14 cellular contexts compared by ENCODE assay signal in the genomic region with DNA sequence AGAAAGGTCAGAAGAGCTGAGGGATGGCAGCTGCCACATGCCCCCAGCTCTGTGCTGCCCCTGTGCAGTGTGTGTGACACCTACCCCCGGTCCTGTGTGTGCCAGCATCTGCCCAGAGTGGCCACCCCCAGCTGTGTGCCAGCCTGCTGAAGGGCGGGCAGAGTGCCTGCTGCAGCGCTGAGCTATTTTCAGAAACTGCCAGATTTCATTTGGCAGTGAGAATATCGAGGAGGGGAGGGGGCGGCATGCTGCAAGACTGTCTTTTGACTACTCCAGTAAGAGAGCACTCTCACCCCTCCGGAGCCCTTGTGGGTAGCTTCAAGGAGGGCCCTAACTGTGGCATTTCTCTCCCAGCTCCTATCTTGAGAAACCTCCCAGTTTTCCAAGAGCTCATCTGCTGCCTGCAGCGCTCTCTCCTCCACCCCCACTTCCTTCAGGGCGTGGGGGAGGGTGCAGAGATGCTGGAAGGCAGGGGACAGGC. TPM values are rescaled to one million over a fixed set of nuclear protein-coding genes. Genes with fewer than 3 reads are reported as not detected.
DNase-seq lines count a peak whose midpoint lies in the region; ATAC-seq and TF ChIP-seq lines count a peak whose summit lies in the region.
"Had no signal": no experiment of that assay in that cellular context is flagged by ENCODE, and none has a peak within 500 bp of the region (broad histone marks: within the 10 kb centered on the region; RNA-seq: fewer than 3 reads in every experiment).

No MANE protein-coding gene starts in this region.

- H3K27ac Mint-ChIP-seq in activated naive CD4-positive, alpha-beta T cell treated with anti-CD3 and anti-CD28 coated beads for 36 hours, result peak overlapping the region; percentile 32
- H3K27ac Mint-ChIP-seq in glutamatergic neuron (ENCODE audit: unreplicated experiment), result peak overlapping the region; percentile 95
- H3K27ac Mint-ChIP-seq: GM23338 had no signal

- intact Hi-C loops in activated naive CD4-positive, alpha-beta T cell treated with anti-CD3 and anti-CD28 coated beads for 36 hours (cut with micrococcal nuclease), result no loop called here

- H3K4me3 Mint-ChIP-seq in activated naive CD4-positive, alpha-beta T cell treated with anti-CD3 and anti-CD28 coated beads for 36 hours, result no peak overlapping the region
- H3K4me3 Mint-ChIP-seq in glutamatergic neuron (ENCODE audit: unreplicated experiment), result peak overlapping the region; percentile 25
- H3K4me3 Mint-ChIP-seq: GM23338 had no signal

- ATAC-seq in HG02763 (IDR thresholded peaks at IDR 0.05; ENCODE audit: unreplicated experiment) (no peak), HG02798 (IDR thresholded peaks at IDR 0.05; ENCODE audit: poor library complexity, unreplicated experiment) (no peak)
- ATAC-seq in activated CD4-positive, CD25-positive, alpha-beta regulatory T cell treated with anti-CD3 and anti-CD28 coated beads, Interleukin-2, amount 50 U/mL, for 24 hours, result no peak
- ATAC-seq: GM23338 had no signal

- H3K27me3 Mint-ChIP-seq in activated naive CD4-positive, alpha-beta T cell treated with anti-CD3 and anti-CD28 coated beads for 36 hours (ENCODE audit: low read depth), result no peaks in the 10 kb centered on the region
- H3K27me3 Mint-ChIP-seq in glutamatergic neuron (ENCODE audit: unreplicated experiment), result peaks cover 5% of the 10 kb centered on the region

- no peak for TF ChIP-seq CTCF in glutamatergic neuron (IDR thresholded peaks at IDR 0.05; ENCODE audit: partially characterized antibody, unreplicated experiment)

- H3K36me3 Mint-ChIP-seq in activated naive CD4-positive, alpha-beta T cell treated with anti-CD3 and anti-CD28 coated beads for 36 hours (ENCODE audit: low read depth), result peaks cover 8% of the 10 kb centered on the region
- no peaks in the 10 kb centered on the region for H3K36me3 Mint-ChIP-seq in glutamatergic neuron (ENCODE audit: unreplicated experiment)

- H3K9me3 Mint-ChIP-seq in activated naive CD4-positive, alpha-beta T cell treated with anti-CD3 and anti-CD28 coated beads for 36 hours, result no peaks in the 10 kb centered on the region
- peaks cover 2% of the 10 kb centered on the region for H3K9me3 Mint-ChIP-seq in glutamatergic neuron (ENCODE audit: unreplicated experiment)
- H3K9me3 Mint-ChIP-seq: GM23338 had no signal

- H3K4me1 Mint-ChIP-seq in activated naive CD4-positive, alpha-beta T cell treated with anti-CD3 and anti-CD28 coated beads for 36 hours (ENCODE audit: low read depth), result peaks cover 11% of the 10 kb centered on the region
- peaks cover 27% of the 10 kb centered on the region for H3K4me1 Mint-ChIP-seq in glutamatergic neuron (ENCODE audit: low read depth, unreplicated experiment)

- DNase-seq in activated naive CD4-positive, alpha-beta T cell treated with anti-CD3 and anti-CD28 coated beads for 36 hours, result no peak
- no peak for DNase-seq in activated naive CD4-positive, alpha-beta T cell treated with anti-CD3 and anti-CD28 coated beads, Interleukin-2, amount 50 U/mL, for 16 hours
- DNase-seq in glutamatergic neuron (no peak), myocyte (ENCODE audit: low read depth) (peak; percentile 45), superior temporal gyrus (ENCODE audit: extremely low spot score) (peak; percentile 65)
- DNase-seq: activated CD4-positive, CD25-positive, alpha-beta regulatory T cell treated with anti-CD3 and anti-CD28 coated beads, Interleukin-2, amount 50 U/mL, for 72 hours; kidney; stimulated activated CD4-positive, alpha-beta T cell treated with anti-CD3 and anti-CD28 coated beads, Interleukin-1b, Interleukin-23, amount 100 ng/mL, for 48 hours; T-helper 1 cell; upper lobe of left lung had no signal

- CTCF ChIA-PET in activated naive CD4-positive, alpha-beta T cell treated with anti-CD3 and anti-CD28 coated beads for 36 hours (lab: Charles Lee), result interaction anchor here (0.6 to 10.6 kb wide), 5 partner anchors 16 to 100 kb away, joined by 3 to 148 read pairs (median 3); partner anchors contain the start of gene MAPKAPK3

RNA-seq across cellular contexts. Expression of gene DOCK3, which starts 25.2 kb away (rescaled TPM):
- 1 to 10 TPM; 1.6 to 1.7 TPM for total RNA-seq in activated naive CD4-positive, alpha-beta T cell treated with anti-CD3 and anti-CD28 coated beads for 36 hours
- total RNA-seq in glutamatergic neuron (ENCODE audit: unreplicated experiment) (13.4 TPM), myocyte (1.3 and 1.4 TPM in 2 replicates)
- 2.5 TPM for polyA plus RNA-seq in myocyte (2012)

RNA-seq across cellular contexts. Expression of gene MAPKAPK3, which starts 32.5 kb away (rescaled TPM):
- 100 to 1,000 TPM; 105 to 106 TPM for total RNA-seq in activated naive CD4-positive, alpha-beta T cell treated with anti-CD3 and anti-CD28 coated beads for 36 hours
- 10.7 TPM for total RNA-seq in glutamatergic neuron (ENCODE audit: unreplicated experiment)
- total RNA-seq in myocyte, result 91.0 and 92.3 TPM in 2 replicates
- 31.8 TPM for polyA plus RNA-seq in myocyte (2012)

RNA-seq across cellular contexts. Expression of gene CISH, which starts 37.9 kb away (rescaled TPM):
- total RNA-seq in activated naive CD4-positive, alpha-beta T cell treated with anti-CD3 and anti-CD28 coated beads for 36 hours, result 100 to 1,000 TPM; 136 to 138 TPM
- total RNA-seq in glutamatergic neuron (ENCODE audit: unreplicated experiment), result 6.0 TPM
- total RNA-seq in myocyte, result 0.10 and 0.35 TPM in 2 replicates
- polyA plus RNA-seq in myocyte (2012), result 0.43 TPM

Comparison
In these comparisons a context has a peak if more than half of its experiments do, and no peak if none do; other contexts are left out.
1. DNase-seq: peak in myocyte (single experiment) and superior temporal gyrus (single experiment); none in activated naive CD4-positive, alpha-beta T cell treated with anti-CD3 and anti-CD28 coated beads for 36 hours (single experiment), activated naive CD4-positive, alpha-beta T cell treated with anti-CD3 and anti-CD28 coated beads, Interleukin-2, amount 50 U/mL, for 16 hours (single experiment) and glutamatergic neuron (single experiment).
2. RNA of gene CISH, which starts 37.9 kb away (total RNA-seq): 136 to 138 TPM in activated naive CD4-positive, alpha-beta T cell treated with anti-CD3 and anti-CD28 coated beads for 36 hours; 6.0 TPM in glutamatergic neuron (single experiment) and 0.10 to 0.35 TPM in myocyte; every median in the first group is over 10 times any median in the second.